In genomic region chr1:36269408-36269838, GRCh38 we compare ENCODE assay signal across 1 cellular context.
TF ChIP-seq lines count a peak whose summit lies in the region.

No MANE protein-coding gene starts in this region.

TF ChIP-seq in HepG2, 621 proteins besides CTCF, POLR2A, EP300 and RAD21 (continued from another document and continues in another):
- TF ChIP-seq ZNF646 (CRISPR knock-in tag; IDR thresholded peaks at IDR 0.05) (no peak), NR0B2 (CRISPR knock-in tag; IDR thresholded peaks at IDR 0.05) (no peak), MLXIP (CRISPR knock-in tag; IDR thresholded peaks at IDR 0.05; ENCODE audit: borderline replicate concordance) (0 out of 2 replicates have a peak, but pooled peaks have one; percentile 56), MTF1 (CRISPR knock-in tag; IDR thresholded peaks at IDR 0.05) (no peak), ATF6 (CRISPR knock-in tag; conservative IDR thresholded peaks at IDR 0.05) (0 out of 2 replicates have a peak, but pooled peaks have one; percentile 45), ZNF75D (CRISPR knock-in tag; IDR thresholded peaks at IDR 0.05; ENCODE audit: borderline replicate concordance) (no peak), ZNF746 (CRISPR knock-in tag; IDR thresholded peaks at IDR 0.05) (no peak), CAMTA2 (CRISPR knock-in tag; IDR thresholded peaks at IDR 0.05; ENCODE audit: borderline replicate concordance) (no peak), PAF1 (CRISPR knock-in tag; IDR thresholded peaks at IDR 0.05) (no peak), ZNF674 (CRISPR knock-in tag; IDR thresholded peaks at IDR 0.05; ENCODE audit: low read depth) (no peak), ZNF12 (CRISPR knock-in tag; IDR thresholded peaks at IDR 0.05) (peak; percentile 39; the same call in 1 of the 2 replicates), ZNF549 (CRISPR knock-in tag; IDR thresholded peaks at IDR 0.05) (no peak), ZNF615 (CRISPR knock-in tag; IDR thresholded peaks at IDR 0.05; ENCODE audit: borderline replicate concordance) (no peak), ZFP36L1 (CRISPR knock-in tag; IDR thresholded peaks at IDR 0.05) (peak; percentile 43; the same call in 1 of the 2 replicates), JUND (CRISPR knock-in tag; IDR thresholded peaks at IDR 0.05) (peak; percentile 52; the same call in 1 of the 2 replicates), ATRX (CRISPR knock-in tag; IDR thresholded peaks at IDR 0.05; ENCODE audit: borderline replicate concordance) (no peak), NFIC (IDR thresholded peaks at IDR 0.05; ENCODE audit: low read length) (peak; percentile 87), GTF3A (CRISPR knock-in tag; conservative IDR thresholded peaks at IDR 0.05) (no peak), ZNF484 (CRISPR knock-in tag; IDR thresholded peaks at IDR 0.05; ENCODE audit: borderline replicate concordance, low read depth) (no peak), AHR (CRISPR knock-in tag; IDR thresholded peaks at IDR 0.05) (no peak), HINFP (CRISPR knock-in tag; IDR thresholded peaks at IDR 0.05; ENCODE audit: low read depth) (no peak), POLR2AphosphoS2 (IDR thresholded peaks at IDR 0.05; ENCODE audit: low read depth, low read length) (no peak), ZNF274 (CRISPR knock-in tag; IDR thresholded peaks at IDR 0.05) (no peak), AGO1 (IDR thresholded peaks at IDR 0.05; ENCODE audit: low read depth, low read length, poor library complexity, severe bottlenecking) (no peak), ZFX (CRISPR knock-in tag; IDR thresholded peaks at IDR 0.05; ENCODE audit: low read depth) (peak; percentile 66), AKAP8 (CRISPR knock-in tag; IDR thresholded peaks at IDR 0.05) (no peak), NCOA2 (CRISPR knock-in tag; IDR thresholded peaks at IDR 0.05) (peak; percentile 91), ZNF83 (CRISPR knock-in tag; IDR thresholded peaks at IDR 0.05; ENCODE audit: borderline replicate concordance) (no peak), GATAD1 (CRISPR knock-in tag; IDR thresholded peaks at IDR 0.05) (peak; percentile 61), ISX (CRISPR knock-in tag; conservative IDR thresholded peaks at IDR 0.05) (no peak), SPEN (CRISPR knock-in tag; IDR thresholded peaks at IDR 0.05; ENCODE audit: low read depth) (peak; percentile 29; the same call in 1 of the 2 replicates)
- TF ChIP-seq, protein P1, sequence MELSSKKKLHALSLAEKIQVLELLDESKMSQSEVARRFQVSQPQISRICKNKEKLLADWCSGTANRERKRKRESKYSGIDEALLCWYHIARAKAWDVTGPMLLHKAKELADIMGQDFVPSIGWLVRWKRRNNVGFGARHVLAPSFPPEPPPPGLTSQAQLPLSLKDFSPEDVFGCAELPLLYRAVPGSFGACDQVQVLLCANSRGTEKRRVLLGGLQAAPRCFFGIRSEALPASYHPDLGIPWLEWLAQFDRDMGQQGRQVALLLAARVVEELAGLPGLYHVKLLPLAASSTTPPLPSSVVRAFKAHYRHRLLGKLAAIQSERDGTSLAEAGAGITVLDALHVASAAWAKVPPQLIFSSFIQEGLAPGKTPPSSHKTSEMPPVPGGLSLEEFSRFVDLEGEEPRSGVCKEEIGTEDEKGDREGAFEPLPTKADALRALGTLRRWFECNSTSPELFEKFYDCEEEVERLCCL (CRISPR knock-in tag; IDR thresholded peaks at IDR 0.05; ENCODE audit: borderline replicate concordance), result no peak
- TF ChIP-seq, protein P2, sequence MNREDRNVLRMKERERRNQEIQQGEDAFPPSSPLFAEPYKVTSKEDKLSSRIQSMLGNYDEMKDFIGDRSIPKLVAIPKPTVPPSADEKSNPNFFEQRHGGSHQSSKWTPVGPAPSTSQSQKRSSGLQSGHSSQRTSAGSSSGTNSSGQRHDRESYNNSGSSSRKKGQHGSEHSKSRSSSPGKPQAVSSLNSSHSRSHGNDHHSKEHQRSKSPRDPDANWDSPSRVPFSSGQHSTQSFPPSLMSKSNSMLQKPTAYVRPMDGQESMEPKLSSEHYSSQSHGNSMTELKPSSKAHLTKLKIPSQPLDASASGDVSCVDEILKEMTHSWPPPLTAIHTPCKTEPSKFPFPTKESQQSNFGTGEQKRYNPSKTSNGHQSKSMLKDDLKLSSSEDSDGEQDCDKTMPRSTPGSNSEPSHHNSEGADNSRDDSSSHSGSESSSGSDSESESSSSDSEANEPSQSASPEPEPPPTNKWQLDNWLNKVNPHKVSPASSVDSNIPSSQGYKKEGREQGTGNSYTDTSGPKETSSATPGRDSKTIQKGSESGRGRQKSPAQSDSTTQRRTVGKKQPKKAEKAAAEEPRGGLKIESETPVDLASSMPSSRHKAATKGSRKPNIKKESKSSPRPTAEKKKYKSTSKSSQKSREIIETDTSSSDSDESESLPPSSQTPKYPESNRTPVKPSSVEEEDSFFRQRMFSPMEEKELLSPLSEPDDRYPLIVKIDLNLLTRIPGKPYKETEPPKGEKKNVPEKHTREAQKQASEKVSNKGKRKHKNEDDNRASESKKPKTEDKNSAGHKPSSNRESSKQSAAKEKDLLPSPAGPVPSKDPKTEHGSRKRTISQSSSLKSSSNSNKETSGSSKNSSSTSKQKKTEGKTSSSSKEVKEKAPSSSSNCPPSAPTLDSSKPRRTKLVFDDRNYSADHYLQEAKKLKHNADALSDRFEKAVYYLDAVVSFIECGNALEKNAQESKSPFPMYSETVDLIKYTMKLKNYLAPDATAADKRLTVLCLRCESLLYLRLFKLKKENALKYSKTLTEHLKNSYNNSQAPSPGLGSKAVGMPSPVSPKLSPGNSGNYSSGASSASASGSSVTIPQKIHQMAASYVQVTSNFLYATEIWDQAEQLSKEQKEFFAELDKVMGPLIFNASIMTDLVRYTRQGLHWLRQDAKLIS (CRISPR knock-in tag; IDR thresholded peaks at IDR 0.05), result no peak
- TF ChIP-seq, protein P3, sequence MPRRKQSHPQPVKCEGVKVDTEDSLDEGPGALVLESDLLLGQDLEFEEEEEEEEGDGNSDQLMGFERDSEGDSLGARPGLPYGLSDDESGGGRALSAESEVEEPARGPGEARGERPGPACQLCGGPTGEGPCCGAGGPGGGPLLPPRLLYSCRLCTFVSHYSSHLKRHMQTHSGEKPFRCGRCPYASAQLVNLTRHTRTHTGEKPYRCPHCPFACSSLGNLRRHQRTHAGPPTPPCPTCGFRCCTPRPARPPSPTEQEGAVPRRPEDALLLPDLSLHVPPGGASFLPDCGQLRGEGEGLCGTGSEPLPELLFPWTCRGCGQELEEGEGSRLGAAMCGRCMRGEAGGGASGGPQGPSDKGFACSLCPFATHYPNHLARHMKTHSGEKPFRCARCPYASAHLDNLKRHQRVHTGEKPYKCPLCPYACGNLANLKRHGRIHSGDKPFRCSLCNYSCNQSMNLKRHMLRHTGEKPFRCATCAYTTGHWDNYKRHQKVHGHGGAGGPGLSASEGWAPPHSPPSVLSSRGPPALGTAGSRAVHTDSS (CRISPR knock-in tag; conservative IDR thresholded peaks at IDR 0.05), result no peak
- TF ChIP-seq, protein P4, sequence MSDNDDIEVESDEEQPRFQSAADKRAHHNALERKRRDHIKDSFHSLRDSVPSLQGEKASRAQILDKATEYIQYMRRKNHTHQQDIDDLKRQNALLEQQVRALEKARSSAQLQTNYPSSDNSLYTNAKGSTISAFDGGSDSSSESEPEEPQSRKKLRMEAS (IDR thresholded peaks at IDR 0.05), result peak; percentile 88
- TF ChIP-seq, protein P5, sequence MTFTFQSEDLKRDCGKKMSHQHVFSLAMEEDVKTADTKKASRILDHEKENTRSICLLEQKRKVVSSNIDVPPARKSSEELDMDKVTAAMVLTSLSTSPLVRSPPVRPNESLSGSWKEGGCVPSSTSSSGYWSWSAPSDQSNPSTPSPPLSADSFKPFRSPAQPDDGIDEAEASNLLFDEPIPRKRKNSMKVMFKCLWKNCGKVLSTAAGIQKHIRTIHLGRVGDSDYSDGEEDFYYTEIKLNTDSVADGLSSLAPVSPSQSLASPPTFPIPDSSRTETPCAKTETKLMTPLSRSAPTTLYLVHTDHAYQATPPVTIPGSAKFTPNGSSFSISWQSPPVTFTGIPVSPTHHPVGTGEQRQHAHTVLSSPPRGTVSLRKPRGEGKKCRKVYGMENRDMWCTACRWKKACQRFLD (CRISPR knock-in tag; IDR thresholded peaks at IDR 0.05; ENCODE audit: borderline replicate concordance), result no peak
